In the genomic region with DNA sequence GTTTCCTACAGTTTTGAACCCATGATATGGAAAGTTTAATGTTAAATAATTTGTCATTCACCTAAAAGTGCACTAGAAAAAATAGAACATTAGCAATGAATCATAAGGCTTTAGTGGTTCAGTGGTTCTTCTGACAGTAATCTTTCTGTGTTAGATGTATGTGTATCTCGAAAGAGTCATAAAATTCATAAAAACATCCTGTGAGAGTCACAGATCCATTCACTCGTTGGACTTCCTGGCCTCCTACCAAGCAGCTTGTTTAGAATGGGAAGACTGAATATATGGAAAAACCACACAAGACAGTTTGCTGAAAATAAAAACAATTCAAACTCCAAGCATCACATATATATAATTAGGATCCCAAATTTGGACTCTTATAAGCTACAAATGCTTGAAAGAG, we compare ENCODE assay signal across 25 cellular contexts. TPM values are rescaled to one million over a fixed set of nuclear protein-coding genes. Genes with fewer than 3 reads are reported as not detected.
DNase-seq lines count a peak whose midpoint lies in the region; ATAC-seq and TF ChIP-seq lines count a peak whose summit lies in the region.
"Had no signal": no experiment of that assay in that cellular context is flagged by ENCODE, and none has a peak within 500 bp of the region (broad histone marks: within the 10 kb centered on the region; RNA-seq: fewer than 3 reads in every experiment).

No MANE protein-coding gene starts in this region.

- H3K27ac Mint-ChIP-seq in activated CD8-positive, alpha-beta T cell treated with anti-CD3 and anti-CD28 coated beads for 36 hours: no peak overlapping the region
- H3K27ac Mint-ChIP-seq in Caco-2 (ENCODE audit: unreplicated experiment): no peak overlapping the region
- H3K27ac Mint-ChIP-seq in activated CD4-positive, alpha-beta memory T cell treated with anti-CD3 and anti-CD28 coated beads, Interleukin-2, amount 10 ng/mL, durations not matched to agents 7 days and 5 days: no peak overlapping the region
- H3K27ac Mint-ChIP-seq: memory B cell; stimulated activated naive CD8-positive, alpha-beta T cell treated with anti-CD3 and anti-CD28 coated beads, Interleukin-15, Interleukin-2, amounts not matched to agents 100 ng/mL and 50 ng/mL, for 24 hours; T-helper 1 cell treated with Interleukin-12 subunit alpha and Interleukin-12 subunit beta and Interleukin-4 antibody, amounts not matched to agents 30 μg/mL and 1 μg/mL, for 36 hours had no signal

- peak overlapping the region; percentile 41 for H3K27ac ChIP-seq in AG04450 (ENCODE audit: low read depth, low read length)
- H3K27ac ChIP-seq: epithelial cell of prostate, gastroesophageal sphincter, thyroid gland had no signal

- H3K4me1 ChIP-seq in Caco-2: no peaks in the 10 kb centered on the region

- H3K9me3 Mint-ChIP-seq in activated CD8-positive, alpha-beta T cell treated with anti-CD3 and anti-CD28 coated beads for 36 hours: no peaks in the 10 kb centered on the region
- no peaks in the 10 kb centered on the region for H3K9me3 Mint-ChIP-seq in Caco-2 (ENCODE audit: unreplicated experiment)
- H3K9me3 Mint-ChIP-seq in activated CD4-positive, alpha-beta memory T cell treated with anti-CD3 and anti-CD28 coated beads, Interleukin-2, amount 10 ng/mL, durations not matched to agents 7 days and 5 days: no peaks in the 10 kb centered on the region
- H3K9me3 Mint-ChIP-seq: memory B cell; stimulated activated naive CD8-positive, alpha-beta T cell treated with anti-CD3 and anti-CD28 coated beads, Interleukin-15, Interleukin-2, amounts not matched to agents 100 ng/mL and 50 ng/mL, for 24 hours; T-helper 1 cell treated with Interleukin-12 subunit alpha and Interleukin-12 subunit beta and Interleukin-4 antibody, amounts not matched to agents 30 μg/mL and 1 μg/mL, for 36 hours had no signal

- BruUV-seq in Caco-2 (replicated peaks; lab: Mats Ljungman, UMichigan): no TSS peak

- H3K4me3 ChIP-seq in AG04450 (ENCODE audit: low read depth, low read length): no peak overlapping the region
- H3K4me3 ChIP-seq in foreskin fibroblast (ENCODE audit: low read depth in 1 of 2, low read length in 2 of 2): no peak overlapping the region
- H3K4me3 ChIP-seq in Caco-2 (ENCODE audit: low read depth, low read length): no peak overlapping the region
- H3K4me3 ChIP-seq: gastroesophageal sphincter, K562, thyroid gland had no signal

- TF ChIP-seq CTCF in AG04450 (IDR thresholded peaks at IDR 0.05; ENCODE audit: low read depth, low read length): no peak
- TF ChIP-seq CTCF in foreskin fibroblast (IDR thresholded peaks at IDR 0.05; ENCODE audit: low read depth, low read length): no peak
- TF ChIP-seq CTCF in activated CD8-positive, alpha-beta T cell treated with anti-CD3 and anti-CD28 coated beads for 36 hours (IDR thresholded peaks at IDR 0.05): no peak
- TF ChIP-seq CTCF in Caco-2 (IDR thresholded peaks at IDR 0.05; ENCODE audit: insufficient read depth in 1 of 2, low read depth in 1 of 2, low read length in 1 of 2, severe bottlenecking in 1 of 2, unreplicated experiment in 1 of 2): no peak

- H3K27me3 ChIP-seq in AG04450 (ENCODE audit: control insufficient read depth, insufficient read depth, low read length) (no peaks in the 10 kb centered on the region), Caco-2 (replicated peaks; ENCODE audit: control insufficient read depth, insufficient read depth, low read length) (no peaks in the 10 kb centered on the region)
- H3K27me3 ChIP-seq: gastroesophageal sphincter, thyroid gland had no signal

- CTCF ChIA-PET in AG04450 (lab: Charles Lee) (interaction anchor here (1.2 to 3.2 kb wide), 5 partner anchors 10 to 27 kb away, joined by 3 to 31 read pairs (median 4); no protein-coding TSS in a partner anchor), Caco-2 (lab: Charles Lee) (no interaction called here)
- CTCF ChIA-PET in activated CD8-positive, alpha-beta T cell treated with anti-CD3 and anti-CD28 coated beads for 36 hours (lab: Charles Lee): interaction anchor here (1.7 to 2.6 kb wide), 3 partner anchors 10 to 16 kb away, joined by 4 to 8 read pairs (median 5); no protein-coding TSS in a partner anchor
- CTCF ChIA-PET in activated CD4-positive, alpha-beta memory T cell treated with anti-CD3 and anti-CD28 coated beads, Interleukin-2, amount 10 ng/mL, durations not matched to agents 7 days and 5 days (lab: Charles Lee): interaction anchor here (10.6 kb wide), 1 partner anchor 13 kb away, joined by 65 read pairs; no protein-coding TSS in a partner anchor

- intact Hi-C loops in activated CD8-positive, alpha-beta T cell treated with anti-CD3 and anti-CD28 coated beads for 36 hours (cut with micrococcal nuclease): no loop called here
- intact Hi-C loops in Caco-2 (cut with micrococcal nuclease; ENCODE audit: unreplicated experiment): loop anchor here (10.0 kb wide), 1 partner anchor 109 kb away; a partner anchor contains a TSS

- POLR2A ChIA-PET in AG04450 (lab: Yijun Ruan, JAX) (interaction anchor here (0.7 kb wide), 1 partner anchor 12 kb away, joined by 3 read pairs; no protein-coding TSS in a partner anchor), Caco-2 (lab: Charles Lee) (no interaction called here)
- POLR2A ChIA-PET in activated CD8-positive, alpha-beta T cell treated with anti-CD3 and anti-CD28 coated beads for 36 hours (lab: Charles Lee): no interaction called here
- POLR2A ChIA-PET in activated CD4-positive, alpha-beta memory T cell treated with anti-CD3 and anti-CD28 coated beads, Interleukin-2, amount 10 ng/mL, durations not matched to agents 7 days and 5 days (lab: Charles Lee): no interaction called here

- no peaks in the 10 kb centered on the region for H3K36me3 ChIP-seq in Caco-2 (ENCODE audit: control insufficient read depth, insufficient read depth, low read length)
- H3K36me3 ChIP-seq: thyroid gland had no signal

- no peak for ATAC-seq in activated CD8-positive, alpha-beta T cell treated with anti-CD3 and anti-CD28 coated beads for 36 hours
- ATAC-seq: gastroesophageal sphincter, K562 had no signal

- peaks cover 15% of the 10 kb centered on the region for H3K36me3 Mint-ChIP-seq in activated CD8-positive, alpha-beta T cell treated with anti-CD3 and anti-CD28 coated beads for 36 hours (ENCODE audit: low read depth)
- H3K36me3 Mint-ChIP-seq in Caco-2 (ENCODE audit: insufficient read depth, unreplicated experiment): peaks cover 12% of the 10 kb centered on the region
- peaks cover 10% of the 10 kb centered on the region for H3K36me3 Mint-ChIP-seq in activated CD4-positive, alpha-beta memory T cell treated with anti-CD3 and anti-CD28 coated beads, Interleukin-2, amount 10 ng/mL, durations not matched to agents 7 days and 5 days (ENCODE audit: low read depth)
- H3K36me3 Mint-ChIP-seq: memory B cell had no signal

- H3K27me3 Mint-ChIP-seq in activated CD8-positive, alpha-beta T cell treated with anti-CD3 and anti-CD28 coated beads for 36 hours: peaks cover 6% of the 10 kb centered on the region
- no peaks in the 10 kb centered on the region for H3K27me3 Mint-ChIP-seq in Caco-2 (ENCODE audit: insufficient read depth, unreplicated experiment)
- no peaks in the 10 kb centered on the region for H3K27me3 Mint-ChIP-seq in activated CD4-positive, alpha-beta memory T cell treated with anti-CD3 and anti-CD28 coated beads, Interleukin-2, amount 10 ng/mL, durations not matched to agents 7 days and 5 days
- H3K27me3 Mint-ChIP-seq: memory B cell had no signal

- DNase-seq in AG04450 (ENCODE audit: low read depth, low spot score) (no peak), HT1080 (ENCODE audit: low read depth) (peak; percentile 74), astrocyte of the hippocampus (ENCODE audit: low read depth, low spot score) (peak; percentile 10), foreskin fibroblast (peak; percentile 22 to 44), NCI-H2029 (lab: John Stamatoyannopoulos, UW) (no peak), Caco-2 (no peak)
- no peak for DNase-seq in activated CD8-positive, alpha-beta T cell treated with anti-CD3 and anti-CD28 coated beads for 36 hours
- DNase-seq in activated CD4-positive, alpha-beta memory T cell treated with anti-CD3 and anti-CD28 coated beads, Interleukin-2, amount 10 ng/mL, durations not matched to agents 7 days and 5 days: no peak
- DNase-seq: activated CD4-positive, alpha-beta T cell treated with anti-CD3 and anti-CD28 coated beads for 48 hours; activated effector memory CD4-positive, alpha-beta T cell treated with Interleukin-2 at 50 U/mL for 16 hours; Calu3; H7; kidney; MV-4-11; NCI-H2171; NCI-H524; stimulated activated CD4-positive, alpha-beta T cell treated with anti-CD3 and anti-CD28 coated beads, Interleukin-12 subunit alpha, Interleukin-12 subunit beta, amount 100 ng/mL, for 4 hours; stimulated activated CD4-positive, alpha-beta T cell treated with anti-CD3 and anti-CD28 coated beads, Interleukin-4, amount 100 ng/mL, for 4 hours; thyroid gland had no signal

- peaks cover 14% of the 10 kb centered on the region for H3K4me1 Mint-ChIP-seq in activated CD8-positive, alpha-beta T cell treated with anti-CD3 and anti-CD28 coated beads for 36 hours (ENCODE audit: low read depth)
- no peaks in the 10 kb centered on the region for H3K4me1 Mint-ChIP-seq in Caco-2 (ENCODE audit: low read depth, unreplicated experiment)
- peaks cover 16% of the 10 kb centered on the region for H3K4me1 Mint-ChIP-seq in activated CD4-positive, alpha-beta memory T cell treated with anti-CD3 and anti-CD28 coated beads, Interleukin-2, amount 10 ng/mL, durations not matched to agents 7 days and 5 days

- H3K4me3 Mint-ChIP-seq in activated CD8-positive, alpha-beta T cell treated with anti-CD3 and anti-CD28 coated beads for 36 hours: no peak overlapping the region
- H3K4me3 Mint-ChIP-seq in Caco-2 (ENCODE audit: unreplicated experiment): no peak overlapping the region
- H3K4me3 Mint-ChIP-seq in activated CD4-positive, alpha-beta memory T cell treated with anti-CD3 and anti-CD28 coated beads, Interleukin-2, amount 10 ng/mL, durations not matched to agents 7 days and 5 days: no peak overlapping the region
- H3K4me3 Mint-ChIP-seq: memory B cell; stimulated activated naive CD8-positive, alpha-beta T cell treated with anti-CD3 and anti-CD28 coated beads, Interleukin-15, Interleukin-2, amounts not matched to agents 100 ng/mL and 50 ng/mL, for 24 hours; T-helper 1 cell treated with Interleukin-12 subunit alpha and Interleukin-12 subunit beta and Interleukin-4 antibody, amounts not matched to agents 30 μg/mL and 1 μg/mL, for 36 hours had no signal

- no peaks in the 10 kb centered on the region for H3K9me3 ChIP-seq in AG04450 (ENCODE audit: control insufficient read depth, insufficient read depth, low read length)
- no peaks in the 10 kb centered on the region for H3K9me3 ChIP-seq in Caco-2
- H3K9me3 ChIP-seq: gastroesophageal sphincter, thyroid gland had no signal

RNA-seq across cellular contexts. Expression of a gene that starts 34.8 kb away (rescaled TPM):
- 6.8 and 7.2 TPM in 2 replicates for polyA plus RNA-seq in AG04450 (2011; rRNA removed)
- polyA minus RNA-seq in AG04450 (2011; rRNA and poly(A)+ RNA removed): 12.3 and 13.2 TPM in 2 replicates
- 23.0 and 23.7 TPM in 2 replicates for total RNA-seq in HT1080 (2014; rRNA removed; shearing (Covaris generic))
- polyA plus RNA-seq in HT1080 (2015; cell fraction: cytosol; rRNA removed): 19.3 and 23.2 TPM in 2 replicates
- polyA plus RNA-seq in HT1080 (2015; cell fraction: nucleus; rRNA removed): 23.4 and 24.2 TPM in 2 replicates
- 10 to 100 TPM; 22.1 to 22.5 TPM for total RNA-seq in activated CD8-positive, alpha-beta T cell treated with anti-CD3 and anti-CD28 coated beads for 36 hours
- 21.4 and 22.1 TPM in 2 replicates for total RNA-seq in Caco-2 (2022)
- total RNA-seq in activated CD4-positive, alpha-beta memory T cell treated with anti-CD3 and anti-CD28 coated beads, Interleukin-2, amount 10 ng/mL, durations not matched to agents 7 days and 5 days: 10 to 100 TPM; 25.8 to 26.6 TPM

Comparison
In these comparisons a context has a peak if more than half of its experiments do, and no peak if none do; other contexts are left out.
1. DNase-seq: peak in HT1080 (single experiment), astrocyte of the hippocampus (single experiment) and foreskin fibroblast (2 of 2); none in AG04450 (single experiment), activated CD8-positive, alpha-beta T cell treated with anti-CD3 and anti-CD28 coated beads for 36 hours (single experiment), NCI-H2029 (single experiment), Caco-2 (0 of 2) and activated CD4-positive, alpha-beta memory T cell treated with anti-CD3 and anti-CD28 coated beads, Interleukin-2, amount 10 ng/mL, durations not matched to agents 7 days and 5 days (single experiment).